Comparison of ENCODE assay signal across 1 cellular context in the genomic region with DNA sequence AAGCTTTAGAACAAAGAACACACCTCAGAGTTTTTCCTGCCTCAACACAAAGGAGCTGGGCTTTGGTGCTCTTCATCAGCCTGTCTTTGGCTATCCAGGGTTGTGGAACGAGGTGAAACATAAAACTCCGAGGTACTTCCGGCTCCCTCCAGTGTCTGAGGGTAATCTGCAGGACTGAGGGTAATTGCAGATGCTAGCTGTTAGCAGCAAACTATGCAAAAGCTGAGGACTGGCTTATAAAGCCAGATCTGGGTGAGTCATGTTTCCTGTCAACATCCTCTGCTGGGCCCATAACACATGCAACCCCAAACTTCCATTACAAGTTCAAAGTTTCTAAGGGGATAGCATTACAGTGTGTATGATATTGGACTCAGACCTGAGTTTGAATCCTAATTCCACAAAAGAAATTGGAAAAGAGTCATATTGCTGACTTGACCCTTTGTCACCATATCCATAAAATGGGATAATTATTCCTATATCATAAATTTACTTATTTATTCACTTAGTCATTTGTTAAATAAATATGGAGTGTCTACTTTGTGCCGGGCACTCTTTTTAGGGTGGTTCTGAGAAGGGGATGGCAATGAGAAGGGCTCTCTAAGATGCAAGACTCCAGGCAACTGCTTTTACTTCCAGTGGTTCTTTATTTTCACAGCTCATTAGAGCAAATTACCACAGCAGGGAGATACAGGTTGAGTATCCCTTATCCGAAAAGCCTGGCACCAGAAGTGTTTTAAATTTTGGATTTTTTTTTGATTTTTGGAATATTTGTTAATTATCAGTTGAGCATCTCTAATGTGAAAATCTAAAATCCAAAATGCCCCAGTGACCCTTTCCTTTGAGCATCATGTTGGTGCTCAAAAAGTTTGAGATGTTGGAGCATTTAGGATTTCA.
TF ChIP-seq lines count a peak whose summit lies in the region.

No MANE protein-coding gene starts in this region.

TF ChIP-seq in HepG2, 621 proteins besides CTCF, POLR2A, EP300 and RAD21 (continued from another document and continues in another):
- TF ChIP-seq ZNF781 (CRISPR knock-in tag; IDR thresholded peaks at IDR 0.05; ENCODE audit: borderline replicate concordance, not compliant biosample characterization) (no peak), ARID2 (CRISPR knock-in tag; IDR thresholded peaks at IDR 0.05; ENCODE audit: borderline replicate concordance) (no peak), ZSCAN22 (CRISPR knock-in tag; IDR thresholded peaks at IDR 0.05) (no peak), ELF3 (CRISPR knock-in tag; IDR thresholded peaks at IDR 0.05) (peak; percentile 82), ZNF800 (CRISPR knock-in tag; IDR thresholded peaks at IDR 0.05) (no peak), ZNF382 (CRISPR knock-in tag; IDR thresholded peaks at IDR 0.05; ENCODE audit: borderline replicate concordance) (no peak), ISL2 (CRISPR knock-in tag; IDR thresholded peaks at IDR 0.05) (no peak), JUND (CRISPR knock-in tag; IDR thresholded peaks at IDR 0.05) (peak; percentile 86), ZNF841 (CRISPR knock-in tag; IDR thresholded peaks at IDR 0.05; ENCODE audit: borderline replicate concordance) (no peak), DPF2 (CRISPR knock-in tag; IDR thresholded peaks at IDR 0.05; ENCODE audit: borderline replicate concordance, low read depth) (no peak), HOMEZ (CRISPR knock-in tag; IDR thresholded peaks at IDR 0.05; ENCODE audit: low read depth) (0 out of 2 replicates have a peak, but pooled peaks have one; percentile 41), NFE2L1 (CRISPR knock-in tag; IDR thresholded peaks at IDR 0.05; ENCODE audit: borderline replicate concordance) (no peak), ZKSCAN1 (IDR thresholded peaks at IDR 0.05; ENCODE audit: low read length) (no peak), IRF2 (CRISPR knock-in tag; IDR thresholded peaks at IDR 0.05) (0 out of 2 replicates have a peak, but pooled peaks have one; percentile 46), ARNT2 (CRISPR knock-in tag; IDR thresholded peaks at IDR 0.05; ENCODE audit: low read depth) (no peak), KAT8 (CRISPR knock-in tag; IDR thresholded peaks at IDR 0.05) (peak; percentile 58), ZNF460 (CRISPR knock-in tag; IDR thresholded peaks at IDR 0.05; ENCODE audit: borderline replicate concordance) (no peak), ZNF784 (CRISPR knock-in tag; IDR thresholded peaks at IDR 0.05; ENCODE audit: borderline replicate concordance) (0 out of 2 replicates have a peak, but pooled peaks have one; percentile 3), ZNF709 (CRISPR knock-in tag; IDR thresholded peaks at IDR 0.05) (no peak), IKZF1 (IDR thresholded peaks at IDR 0.05) (no peak), ERF (CRISPR knock-in tag; IDR thresholded peaks at IDR 0.05) (peak; percentile 77; the same call in 1 of the 2 replicates), FOSL2 (CRISPR knock-in tag; IDR thresholded peaks at IDR 0.05) (peak; percentile 98), KDM5A (IDR thresholded peaks at IDR 0.05; ENCODE audit: borderline replicate concordance, low read length) (no peak), MEF2D (CRISPR knock-in tag; IDR thresholded peaks at IDR 0.05) (0 out of 2 replicates have a peak, but pooled peaks have one; percentile 47), ZNF354B (CRISPR knock-in tag; IDR thresholded peaks at IDR 0.05) (no peak), ZNF430 (CRISPR knock-in tag; IDR thresholded peaks at IDR 0.05) (no peak), CEBPG (CRISPR knock-in tag; IDR thresholded peaks at IDR 0.05) (peak; percentile 48), FOXK1 (CRISPR knock-in tag; IDR thresholded peaks at IDR 0.05; ENCODE audit: borderline replicate concordance, low read depth) (peak; percentile 44; the same call in 1 of the 2 replicates), ISX (CRISPR knock-in tag; conservative IDR thresholded peaks at IDR 0.05) (no peak), MEIS2 (CRISPR knock-in tag; IDR thresholded peaks at IDR 0.05) (no peak), RFX5 (IDR thresholded peaks at IDR 0.05; ENCODE audit: low read depth, low read length) (no peak), SRSF4 (IDR thresholded peaks at IDR 0.05; ENCODE audit: low read depth, low read length, poor library complexity, severe bottlenecking) (no peak), THAP11 (CRISPR knock-in tag; IDR thresholded peaks at IDR 0.05) (peak; percentile 41)
- TF ChIP-seq, protein P1, sequence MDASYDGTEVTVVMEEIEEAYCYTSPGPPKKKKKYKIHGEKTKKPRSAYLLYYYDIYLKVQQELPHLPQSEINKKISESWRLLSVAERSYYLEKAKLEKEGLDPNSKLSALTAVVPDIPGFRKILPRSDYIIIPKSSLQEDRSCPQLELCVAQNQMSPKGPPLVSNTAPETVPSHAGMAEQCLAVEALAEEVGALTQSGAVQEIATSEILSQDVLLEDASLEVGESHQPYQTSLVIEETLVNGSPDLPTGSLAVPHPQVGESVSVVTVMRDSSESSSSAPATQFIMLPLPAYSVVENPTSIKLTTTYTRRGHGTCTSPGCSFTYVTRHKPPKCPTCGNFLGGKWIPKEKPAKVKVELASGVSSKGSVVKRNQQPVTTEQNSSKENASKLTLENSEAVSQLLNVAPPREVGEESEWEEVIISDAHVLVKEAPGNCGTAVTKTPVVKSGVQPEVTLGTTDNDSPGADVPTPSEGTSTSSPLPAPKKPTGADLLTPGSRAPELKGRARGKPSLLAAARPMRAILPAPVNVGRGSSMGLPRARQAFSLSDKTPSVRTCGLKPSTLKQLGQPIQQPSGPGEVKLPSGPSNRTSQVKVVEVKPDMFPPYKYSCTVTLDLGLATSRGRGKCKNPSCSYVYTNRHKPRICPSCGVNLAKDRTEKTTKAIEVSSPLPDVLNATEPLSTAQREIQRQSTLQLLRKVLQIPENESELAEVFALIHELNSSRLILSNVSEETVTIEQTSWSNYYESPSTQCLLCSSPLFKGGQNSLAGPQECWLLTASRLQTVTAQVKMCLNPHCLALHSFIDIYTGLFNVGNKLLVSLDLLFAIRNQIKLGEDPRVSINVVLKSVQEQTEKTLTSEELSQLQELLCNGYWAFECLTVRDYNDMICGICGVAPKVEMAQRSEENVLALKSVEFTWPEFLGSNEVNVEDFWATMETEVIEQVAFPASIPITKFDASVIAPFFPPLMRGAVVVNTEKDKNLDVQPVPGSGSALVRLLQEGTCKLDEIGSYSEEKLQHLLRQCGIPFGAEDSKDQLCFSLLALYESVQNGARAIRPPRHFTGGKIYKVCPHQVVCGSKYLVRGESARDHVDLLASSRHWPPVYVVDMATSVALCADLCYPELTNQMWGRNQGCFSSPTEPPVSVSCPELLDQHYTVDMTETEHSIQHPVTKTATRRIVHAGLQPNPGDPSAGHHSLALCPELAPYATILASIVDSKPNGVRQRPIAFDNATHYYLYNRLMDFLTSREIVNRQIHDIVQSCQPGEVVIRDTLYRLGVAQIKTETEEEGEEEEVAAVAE (CRISPR knock-in tag; IDR thresholded peaks at IDR 0.05; ENCODE audit: borderline replicate concordance), result 0 out of 2 replicates have a peak, but pooled peaks have one; percentile 6
- TF ChIP-seq, protein P2, sequence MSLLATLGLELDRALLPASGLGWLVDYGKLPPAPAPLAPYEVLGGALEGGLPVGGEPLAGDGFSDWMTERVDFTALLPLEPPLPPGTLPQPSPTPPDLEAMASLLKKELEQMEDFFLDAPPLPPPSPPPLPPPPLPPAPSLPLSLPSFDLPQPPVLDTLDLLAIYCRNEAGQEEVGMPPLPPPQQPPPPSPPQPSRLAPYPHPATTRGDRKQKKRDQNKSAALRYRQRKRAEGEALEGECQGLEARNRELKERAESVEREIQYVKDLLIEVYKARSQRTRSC (CRISPR knock-in tag; IDR thresholded peaks at IDR 0.05; ENCODE audit: low read depth), result no peak
- TF ChIP-seq, protein P3, sequence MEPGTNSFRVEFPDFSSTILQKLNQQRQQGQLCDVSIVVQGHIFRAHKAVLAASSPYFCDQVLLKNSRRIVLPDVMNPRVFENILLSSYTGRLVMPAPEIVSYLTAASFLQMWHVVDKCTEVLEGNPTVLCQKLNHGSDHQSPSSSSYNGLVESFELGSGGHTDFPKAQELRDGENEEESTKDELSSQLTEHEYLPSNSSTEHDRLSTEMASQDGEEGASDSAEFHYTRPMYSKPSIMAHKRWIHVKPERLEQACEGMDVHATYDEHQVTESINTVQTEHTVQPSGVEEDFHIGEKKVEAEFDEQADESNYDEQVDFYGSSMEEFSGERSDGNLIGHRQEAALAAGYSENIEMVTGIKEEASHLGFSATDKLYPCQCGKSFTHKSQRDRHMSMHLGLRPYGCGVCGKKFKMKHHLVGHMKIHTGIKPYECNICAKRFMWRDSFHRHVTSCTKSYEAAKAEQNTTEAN (CRISPR knock-in tag; conservative IDR thresholded peaks at IDR 0.05), result 0 out of 2 replicates have a peak, but pooled peaks have one; percentile 36
- TF ChIP-seq, protein P4, sequence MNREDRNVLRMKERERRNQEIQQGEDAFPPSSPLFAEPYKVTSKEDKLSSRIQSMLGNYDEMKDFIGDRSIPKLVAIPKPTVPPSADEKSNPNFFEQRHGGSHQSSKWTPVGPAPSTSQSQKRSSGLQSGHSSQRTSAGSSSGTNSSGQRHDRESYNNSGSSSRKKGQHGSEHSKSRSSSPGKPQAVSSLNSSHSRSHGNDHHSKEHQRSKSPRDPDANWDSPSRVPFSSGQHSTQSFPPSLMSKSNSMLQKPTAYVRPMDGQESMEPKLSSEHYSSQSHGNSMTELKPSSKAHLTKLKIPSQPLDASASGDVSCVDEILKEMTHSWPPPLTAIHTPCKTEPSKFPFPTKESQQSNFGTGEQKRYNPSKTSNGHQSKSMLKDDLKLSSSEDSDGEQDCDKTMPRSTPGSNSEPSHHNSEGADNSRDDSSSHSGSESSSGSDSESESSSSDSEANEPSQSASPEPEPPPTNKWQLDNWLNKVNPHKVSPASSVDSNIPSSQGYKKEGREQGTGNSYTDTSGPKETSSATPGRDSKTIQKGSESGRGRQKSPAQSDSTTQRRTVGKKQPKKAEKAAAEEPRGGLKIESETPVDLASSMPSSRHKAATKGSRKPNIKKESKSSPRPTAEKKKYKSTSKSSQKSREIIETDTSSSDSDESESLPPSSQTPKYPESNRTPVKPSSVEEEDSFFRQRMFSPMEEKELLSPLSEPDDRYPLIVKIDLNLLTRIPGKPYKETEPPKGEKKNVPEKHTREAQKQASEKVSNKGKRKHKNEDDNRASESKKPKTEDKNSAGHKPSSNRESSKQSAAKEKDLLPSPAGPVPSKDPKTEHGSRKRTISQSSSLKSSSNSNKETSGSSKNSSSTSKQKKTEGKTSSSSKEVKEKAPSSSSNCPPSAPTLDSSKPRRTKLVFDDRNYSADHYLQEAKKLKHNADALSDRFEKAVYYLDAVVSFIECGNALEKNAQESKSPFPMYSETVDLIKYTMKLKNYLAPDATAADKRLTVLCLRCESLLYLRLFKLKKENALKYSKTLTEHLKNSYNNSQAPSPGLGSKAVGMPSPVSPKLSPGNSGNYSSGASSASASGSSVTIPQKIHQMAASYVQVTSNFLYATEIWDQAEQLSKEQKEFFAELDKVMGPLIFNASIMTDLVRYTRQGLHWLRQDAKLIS (CRISPR knock-in tag; IDR thresholded peaks at IDR 0.05), result no peak
- TF ChIP-seq, protein P5, sequence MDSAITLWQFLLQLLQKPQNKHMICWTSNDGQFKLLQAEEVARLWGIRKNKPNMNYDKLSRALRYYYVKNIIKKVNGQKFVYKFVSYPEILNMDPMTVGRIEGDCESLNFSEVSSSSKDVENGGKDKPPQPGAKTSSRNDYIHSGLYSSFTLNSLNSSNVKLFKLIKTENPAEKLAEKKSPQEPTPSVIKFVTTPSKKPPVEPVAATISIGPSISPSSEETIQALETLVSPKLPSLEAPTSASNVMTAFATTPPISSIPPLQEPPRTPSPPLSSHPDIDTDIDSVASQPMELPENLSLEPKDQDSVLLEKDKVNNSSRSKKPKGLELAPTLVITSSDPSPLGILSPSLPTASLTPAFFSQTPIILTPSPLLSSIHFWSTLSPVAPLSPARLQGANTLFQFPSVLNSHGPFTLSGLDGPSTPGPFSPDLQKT (CRISPR knock-in tag; IDR thresholded peaks at IDR 0.05; ENCODE audit: borderline replicate concordance), result no peak
- TF ChIP-seq, protein P6, sequence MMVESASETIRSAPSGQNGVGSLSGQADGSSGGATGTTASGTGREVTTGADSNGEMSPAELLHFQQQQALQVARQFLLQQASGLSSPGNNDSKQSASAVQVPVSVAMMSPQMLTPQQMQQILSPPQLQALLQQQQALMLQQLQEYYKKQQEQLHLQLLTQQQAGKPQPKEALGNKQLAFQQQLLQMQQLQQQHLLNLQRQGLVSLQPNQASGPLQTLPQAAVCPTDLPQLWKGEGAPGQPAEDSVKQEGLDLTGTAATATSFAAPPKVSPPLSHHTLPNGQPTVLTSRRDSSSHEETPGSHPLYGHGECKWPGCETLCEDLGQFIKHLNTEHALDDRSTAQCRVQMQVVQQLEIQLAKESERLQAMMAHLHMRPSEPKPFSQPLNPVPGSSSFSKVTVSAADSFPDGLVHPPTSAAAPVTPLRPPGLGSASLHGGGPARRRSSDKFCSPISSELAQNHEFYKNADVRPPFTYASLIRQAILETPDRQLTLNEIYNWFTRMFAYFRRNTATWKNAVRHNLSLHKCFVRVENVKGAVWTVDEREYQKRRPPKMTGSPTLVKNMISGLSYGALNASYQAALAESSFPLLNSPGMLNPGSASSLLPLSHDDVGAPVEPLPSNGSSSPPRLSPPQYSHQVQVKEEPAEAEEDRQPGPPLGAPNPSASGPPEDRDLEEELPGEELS (CRISPR knock-in tag; IDR thresholded peaks at IDR 0.05), result peak; percentile 54; the same call in 1 of the 2 replicates
